ENCODE assay signal across 4 cellular contexts in genomic region chr11:24999929-25000328, GRCh38.
TF ChIP-seq lines count a peak whose summit lies in the region.

No MANE protein-coding gene starts in this region.

TF ChIP-seq in A549, 52 proteins besides CTCF, POLR2A, EP300 and RAD21:
- peak; percentile 52 for TF ChIP-seq MAFK (IDR thresholded peaks at IDR 0.05; ENCODE audit: partially characterized antibody)

TF ChIP-seq in IMR-90, 13 proteins besides CTCF, POLR2A, EP300 and RAD21:
- TF ChIP-seq MAFK (IDR thresholded peaks at IDR 0.05; ENCODE audit: low read depth, low read length): peak; percentile 60

TF ChIP-seq in K562, 482 proteins besides CTCF, POLR2A, EP300 and RAD21:
- peak; percentile 23; the same call in 1 of the 2 replicates for TF ChIP-seq ZNF316 (IDR thresholded peaks at IDR 0.05)
- TF ChIP-seq MAFF (IDR thresholded peaks at IDR 0.05; ENCODE audit: low read length): 0 out of 2 replicates have a peak, but pooled peaks have one; percentile 11

TF ChIP-seq in HepG2, 621 proteins besides CTCF, POLR2A, EP300 and RAD21:
- peak; percentile 47 for TF ChIP-seq MAFF (IDR thresholded peaks at IDR 0.05; ENCODE audit: low read depth, low read length)
- TF ChIP-seq MAFK (conservative IDR thresholded peaks at IDR 0.05 in 1 of 2, IDR thresholded peaks at IDR 0.05 in 1 of 2; ENCODE audit: low read length in 2 of 2): peak in 1 of 2 experiments; percentile 72; a peak in 2 of 4 replicates
